1 cellular context compared by ENCODE assay signal in genomic region chr5:31819926-31820516, GRCh38.
TF ChIP-seq lines count a peak whose summit lies in the region.

No MANE protein-coding gene starts in this region.

TF ChIP-seq in WTC11, 78 proteins besides CTCF, POLR2A, EP300 and RAD21 (continued from another document):
- TF ChIP-seq, protein P1, sequence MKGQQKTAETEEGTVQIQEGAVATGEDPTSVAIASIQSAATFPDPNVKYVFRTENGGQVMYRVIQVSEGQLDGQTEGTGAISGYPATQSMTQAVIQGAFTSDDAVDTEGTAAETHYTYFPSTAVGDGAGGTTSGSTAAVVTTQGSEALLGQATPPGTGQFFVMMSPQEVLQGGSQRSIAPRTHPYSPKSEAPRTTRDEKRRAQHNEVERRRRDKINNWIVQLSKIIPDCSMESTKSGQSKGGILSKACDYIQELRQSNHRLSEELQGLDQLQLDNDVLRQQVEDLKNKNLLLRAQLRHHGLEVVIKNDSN (CRISPR knock-in tag; IDR thresholded peaks at IDR 0.05): peak; percentile 45; the same call in 1 of the 2 replicates
- no peak for TF ChIP-seq IRF2 (CRISPR knock-in tag; IDR thresholded peaks at IDR 0.05; ENCODE audit: borderline replicate concordance, low read depth)
- TF ChIP-seq MXD4 (CRISPR knock-in tag; IDR thresholded peaks at IDR 0.05; ENCODE audit: borderline replicate concordance): no peak
- TF ChIP-seq ELF4 (CRISPR knock-in tag; IDR thresholded peaks at IDR 0.05; ENCODE audit: low read depth): no peak
- TF ChIP-seq ESRRA (CRISPR knock-in tag; IDR thresholded peaks at IDR 0.05; ENCODE audit: borderline replicate concordance): no peak
- no peak for TF ChIP-seq SMAD3 (CRISPR knock-in tag; IDR thresholded peaks at IDR 0.05; ENCODE audit: borderline replicate concordance)
- TF ChIP-seq ARID4B (CRISPR knock-in tag; IDR thresholded peaks at IDR 0.05; ENCODE audit: borderline replicate concordance): no peak
- TF ChIP-seq, protein P2, sequence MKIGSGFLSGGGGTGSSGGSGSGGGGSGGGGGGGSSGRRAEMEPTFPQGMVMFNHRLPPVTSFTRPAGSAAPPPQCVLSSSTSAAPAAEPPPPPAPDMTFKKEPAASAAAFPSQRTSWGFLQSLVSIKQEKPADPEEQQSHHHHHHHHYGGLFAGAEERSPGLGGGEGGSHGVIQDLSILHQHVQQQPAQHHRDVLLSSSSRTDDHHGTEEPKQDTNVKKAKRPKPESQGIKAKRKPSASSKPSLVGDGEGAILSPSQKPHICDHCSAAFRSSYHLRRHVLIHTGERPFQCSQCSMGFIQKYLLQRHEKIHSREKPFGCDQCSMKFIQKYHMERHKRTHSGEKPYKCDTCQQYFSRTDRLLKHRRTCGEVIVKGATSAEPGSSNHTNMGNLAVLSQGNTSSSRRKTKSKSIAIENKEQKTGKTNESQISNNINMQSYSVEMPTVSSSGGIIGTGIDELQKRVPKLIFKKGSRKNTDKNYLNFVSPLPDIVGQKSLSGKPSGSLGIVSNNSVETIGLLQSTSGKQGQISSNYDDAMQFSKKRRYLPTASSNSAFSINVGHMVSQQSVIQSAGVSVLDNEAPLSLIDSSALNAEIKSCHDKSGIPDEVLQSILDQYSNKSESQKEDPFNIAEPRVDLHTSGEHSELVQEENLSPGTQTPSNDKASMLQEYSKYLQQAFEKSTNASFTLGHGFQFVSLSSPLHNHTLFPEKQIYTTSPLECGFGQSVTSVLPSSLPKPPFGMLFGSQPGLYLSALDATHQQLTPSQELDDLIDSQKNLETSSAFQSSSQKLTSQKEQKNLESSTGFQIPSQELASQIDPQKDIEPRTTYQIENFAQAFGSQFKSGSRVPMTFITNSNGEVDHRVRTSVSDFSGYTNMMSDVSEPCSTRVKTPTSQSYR (CRISPR knock-in tag; IDR thresholded peaks at IDR 0.05): no peak
- TF ChIP-seq TCF7 (CRISPR knock-in tag; IDR thresholded peaks at IDR 0.05; ENCODE audit: low read depth): no peak
- TF ChIP-seq KAT7 (CRISPR knock-in tag; IDR thresholded peaks at IDR 0.05; ENCODE audit: borderline replicate concordance): no peak
- TF ChIP-seq, protein P3, sequence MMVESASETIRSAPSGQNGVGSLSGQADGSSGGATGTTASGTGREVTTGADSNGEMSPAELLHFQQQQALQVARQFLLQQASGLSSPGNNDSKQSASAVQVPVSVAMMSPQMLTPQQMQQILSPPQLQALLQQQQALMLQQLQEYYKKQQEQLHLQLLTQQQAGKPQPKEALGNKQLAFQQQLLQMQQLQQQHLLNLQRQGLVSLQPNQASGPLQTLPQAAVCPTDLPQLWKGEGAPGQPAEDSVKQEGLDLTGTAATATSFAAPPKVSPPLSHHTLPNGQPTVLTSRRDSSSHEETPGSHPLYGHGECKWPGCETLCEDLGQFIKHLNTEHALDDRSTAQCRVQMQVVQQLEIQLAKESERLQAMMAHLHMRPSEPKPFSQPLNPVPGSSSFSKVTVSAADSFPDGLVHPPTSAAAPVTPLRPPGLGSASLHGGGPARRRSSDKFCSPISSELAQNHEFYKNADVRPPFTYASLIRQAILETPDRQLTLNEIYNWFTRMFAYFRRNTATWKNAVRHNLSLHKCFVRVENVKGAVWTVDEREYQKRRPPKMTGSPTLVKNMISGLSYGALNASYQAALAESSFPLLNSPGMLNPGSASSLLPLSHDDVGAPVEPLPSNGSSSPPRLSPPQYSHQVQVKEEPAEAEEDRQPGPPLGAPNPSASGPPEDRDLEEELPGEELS (CRISPR knock-in tag; IDR thresholded peaks at IDR 0.05): no peak
- TF ChIP-seq JUN (CRISPR knock-in tag; IDR thresholded peaks at IDR 0.05): no peak
- no peak for TF ChIP-seq RORB (CRISPR knock-in tag; IDR thresholded peaks at IDR 0.05)
TF ChIP-seq in WTC11: peak in this region for 3.
